ENCODE assay signal across 13 cellular contexts in genomic region chr11:64713781-64714363, GRCh38. TPM values are rescaled to one million over a fixed set of nuclear protein-coding genes. Genes with fewer than 3 reads are reported as not detected.
A peak's percentile ranks its signal among the peaks of the same experiment; 100 is the strongest.
DNase-seq lines count a peak whose midpoint lies in the region; ATAC-seq, FAIRE-seq and TF ChIP-seq lines count a peak whose summit lies in the region.
"Had no signal": no experiment of that assay in that cellular context is flagged by ENCODE, and none has a peak within 500 bp of the region (broad histone marks: within the 10 kb centered on the region; RNA-seq: fewer than 3 reads in every experiment).

No MANE protein-coding gene starts in this region.

- H2BK120ac ChIP-seq in H9 (ENCODE audit: low read depth, low read length, poor library complexity, severe bottlenecking) (no peak overlapping the region), H1 (replicated peaks; ENCODE audit: low read depth, low read length) (no peak overlapping the region)

- H3K14ac ChIP-seq in H9 (ENCODE audit: insufficient read depth, low read length) (no peak overlapping the region), H1 (ENCODE audit: insufficient read length) (no peak overlapping the region)

- no peak overlapping the region for H3K56ac ChIP-seq in H9 (ENCODE audit: insufficient read length, low read depth, low read length)
- H3K56ac ChIP-seq in H1 (replicated peaks; ENCODE audit: insufficient read length, low read depth, low read length), result no peak overlapping the region

- ATAC-seq in CD4-positive, alpha-beta T cell (ENCODE audit: poor library complexity), result no peak
- ATAC-seq in GM19324 (IDR thresholded peaks at IDR 0.05; ENCODE audit: low FRiP score, unreplicated experiment), result no peak
- ATAC-seq: Panc1 had no signal

- peak overlapping the region; percentile 20 to 55 (median 26); a peak in 6 of 8 replicates for H3K4me3 ChIP-seq in H1 (ENCODE audit: extremely low read depth in 1 of 4, insufficient read depth in 2 of 4, low read depth in 3 of 4, low read length in 4 of 4)
- peak overlapping the region; percentile 64 for H3K4me3 ChIP-seq in neural cell (ENCODE audit: low read length)

- TF ChIP-seq POLR2A in H1 (IDR thresholded peaks at IDR 0.05; ENCODE audit: control extremely low read depth in 1 of 2, low read depth in 2 of 2, low read length in 2 of 2), result no peak

- H2BK5ac ChIP-seq in H9 (ENCODE audit: insufficient read length, low read length) (no peak overlapping the region), H1 (ENCODE audit: low read depth, low read length) (no peak overlapping the region)

- peaks cover 6% of the 10 kb centered on the region for H3K23me2 ChIP-seq in H9 (ENCODE audit: insufficient read length, low read depth, low read length, poor library complexity, severe bottlenecking)
- H3K23me2 ChIP-seq in H1 (ENCODE audit: low read depth, low read length), result peaks cover 12% of the 10 kb centered on the region; the same call in 1 of the 2 replicates

- H2BK15ac ChIP-seq in H9 (ENCODE audit: low read depth, low read length) (no peak overlapping the region), H1 (ENCODE audit: low read length) (no peak overlapping the region)

- H3T11ph ChIP-seq in H9 (ENCODE audit: low read length), result no peak overlapping the region

- peaks cover 0 to 3% (median 0%) of the 10 kb centered on the region in 4 experiments; a peak in 1 of 8 replicates for H3K36me3 ChIP-seq in H1 (ENCODE audit: control insufficient read depth in 2 of 4, insufficient read depth in 4 of 4, low read length in 3 of 4)
- no peaks in the 10 kb centered on the region for H3K36me3 ChIP-seq in neural cell (ENCODE audit: insufficient read depth, low read length)

- H2BK20ac ChIP-seq in H9 (ENCODE audit: low read depth, low read length, poor library complexity, severe bottlenecking) (no peak overlapping the region), H1 (ENCODE audit: low read length) (no peak overlapping the region)

- no peak; a peak in 1 of 4 replicates for TF ChIP-seq RAD21 in H1 (IDR thresholded peaks at IDR 0.05 in 1 of 2, conservative IDR thresholded peaks at IDR 0.05 in 1 of 2; ENCODE audit: low read depth in 2 of 2, low read length in 2 of 2)
- TF ChIP-seq RAD21 in neural cell (conservative IDR thresholded peaks at IDR 0.05), result no peak

- FAIRE-seq in H1 (lab: Jason Lieb, UNC), result no peak
- FAIRE-seq: D721Med had no signal

- peak overlapping the region; percentile 54 for H3K4me3 Mint-ChIP-seq in CD4-positive, alpha-beta T cell
- peak overlapping the region; percentile 50 to 79 for H3K4me3 Mint-ChIP-seq in H9
- H3K4me3 Mint-ChIP-seq: activated naive CD8-positive, alpha-beta T cell treated with anti-CD3 and anti-CD28 coated beads for 36 hours; T-helper 1 cell treated with Interleukin-12 subunit alpha and Interleukin-12 subunit beta and Interleukin-4 antibody, amounts not matched to agents 30 μg/mL and 1 μg/mL, for 36 hours had no signal

- H3K27ac ChIP-seq in CD4-positive, alpha-beta T cell (ENCODE audit: low read depth, low read length), result no peak overlapping the region
- no peak overlapping the region for H3K27ac ChIP-seq in H9 (ENCODE audit: insufficient read length, low read depth, low read length)
- H3K27ac ChIP-seq in H1 (ENCODE audit: low read depth, low read length), result no peak overlapping the region
- peak overlapping the region; percentile 88 for H3K27ac ChIP-seq in neural cell (ENCODE audit: low read length)
- H3K27ac ChIP-seq: testis had no signal

- CTCF ChIA-PET in CD4-positive, alpha-beta T cell (lab: Charles Lee), result interaction anchor here (1.8 kb wide), 1 partner anchor 10 kb away, joined by 4 read pairs; no protein-coding TSS in a partner anchor
- CTCF ChIA-PET in H1 (lab: Charles Lee; ENCODE audit: partially characterized antibody), result interaction anchor here (0.9 to 3.0 kb wide), 5 partner anchors 10 to 62 kb away, joined by 3 to 18 read pairs (median 3); no protein-coding TSS in a partner anchor

- H3K9me3 ChIP-seq in CD4-positive, alpha-beta T cell (ENCODE audit: control insufficient read depth, low read length), result no peaks in the 10 kb centered on the region
- H3K9me3 ChIP-seq in H9 (ENCODE audit: control insufficient read depth, low read depth, low read length) (no peaks in the 10 kb centered on the region), H1 (ENCODE audit: insufficient read depth in 2 of 2, low read depth in 1 of 2, low read length in 1 of 2) (no peaks in the 10 kb centered on the region), neural cell (ENCODE audit: low read length) (no peaks in the 10 kb centered on the region)
- H3K9me3 ChIP-seq: testis had no signal

- no peak overlapping the region for H4K91ac ChIP-seq in H9 (ENCODE audit: insufficient read length, low read depth, low read length)
- H4K91ac ChIP-seq in H1 (replicated peaks; ENCODE audit: insufficient read length, low read length), result no peak overlapping the region

- WGBS in H9 (ENCODE audit: extremely low coverage, insufficient read length, low lambda C conversion rate), result no CpG with 5 or more reads among the region's 39 CpGs
- WGBS in H1 (ENCODE audit: extremely low coverage in 1 of 2, insufficient coverage in 1 of 2, insufficient read length in 1 of 2, insufficient replicate concordance in 2 of 2, low coverage in 1 of 2, low lambda C conversion rate in 2 of 2, missing lambda C conversion rate in 1 of 2), 2 experiments, result 18% methylated on average over 13 of the region's 39 CpGs; no CpG with 5 or more reads in 1 of the 2 experiments

- H4K5ac ChIP-seq in H9 (ENCODE audit: insufficient read length, low read depth, low read length) (no peak overlapping the region), H1 (ENCODE audit: insufficient read length, low read depth, low read length) (no peak overlapping the region)

- no peaks in the 10 kb centered on the region for H3K79me1 ChIP-seq in H9 (ENCODE audit: insufficient read depth, low read depth, low read length, poor library complexity, severe bottlenecking)
- no peaks in the 10 kb centered on the region; the same call in 1 of the 2 replicates for H3K79me1 ChIP-seq in H1 (ENCODE audit: low read depth, low read length)

- H3K9me3 Mint-ChIP-seq in CD4-positive, alpha-beta T cell, result no peaks in the 10 kb centered on the region
- no peaks in the 10 kb centered on the region; a peak in 2 of 5 replicates for H3K9me3 Mint-ChIP-seq in H9
- H3K9me3 Mint-ChIP-seq: activated naive CD8-positive, alpha-beta T cell treated with anti-CD3 and anti-CD28 coated beads for 36 hours; T-helper 1 cell treated with Interleukin-12 subunit alpha and Interleukin-12 subunit beta and Interleukin-4 antibody, amounts not matched to agents 30 μg/mL and 1 μg/mL, for 36 hours had no signal

- peaks cover 73% of the 10 kb centered on the region for H3K27me3 ChIP-seq in CD4-positive, alpha-beta T cell (ENCODE audit: control insufficient read depth, insufficient read depth, low read length)
- H3K27me3 ChIP-seq in H9 (ENCODE audit: insufficient read depth, low read length) (peaks cover 9% of the 10 kb centered on the region; the same call in 1 of the 2 replicates), H1 (replicated peaks in 1 of 4; ENCODE audit: control insufficient read depth in 3 of 4, extremely low read depth in 1 of 4, insufficient read depth in 3 of 4, low read length in 3 of 4) (peaks cover 12 to 49% (median 33%) of the 10 kb centered on the region in 4 experiments), neural cell (ENCODE audit: insufficient read depth, low read depth, low read length) (no peaks in the 10 kb centered on the region)
- H3K27me3 ChIP-seq: testis had no signal

- H3K36me3 Mint-ChIP-seq in CD4-positive, alpha-beta T cell (ENCODE audit: low read depth), result no peaks in the 10 kb centered on the region
- H3K36me3 Mint-ChIP-seq in H9 (ENCODE audit: insufficient read depth in 1 of 3, low read depth in 3 of 3), result no peaks in the 10 kb centered on the region
- H3K36me3 Mint-ChIP-seq: activated naive CD8-positive, alpha-beta T cell treated with anti-CD3 and anti-CD28 coated beads for 36 hours had no signal

- H3K18ac ChIP-seq in H9 (ENCODE audit: insufficient read length, low read depth, low read length) (no peak overlapping the region), H1 (ENCODE audit: extremely low read depth, low read length) (0 out of 2 replicates have a peak overlapping the region, but pooled peaks have one; percentile 14)

- H3K9ac ChIP-seq in H9 (ENCODE audit: extremely low read depth, insufficient read length, low read length) (no peak overlapping the region), H1 (replicated peaks in 1 of 4; ENCODE audit: extremely low read depth in 1 of 4, low read depth in 3 of 4, low read length in 3 of 4) (no peak overlapping the region), neural cell (ENCODE audit: low read length) (peak overlapping the region; percentile 64)

- peak in 1 of 2 experiments; percentile 56; a peak in 1 of 3 replicates for TF ChIP-seq EP300 in H1 (IDR thresholded peaks at IDR 0.05; ENCODE audit: borderline replicate concordance in 1 of 2, low read depth in 2 of 2, low read length in 2 of 2)
- TF ChIP-seq EP300 in neural cell (conservative IDR thresholded peaks at IDR 0.05; ENCODE audit: poor library complexity, severe bottlenecking), result no peak

- intact Hi-C loops in CD4-positive, alpha-beta T cell (cut with DNase I, micrococcal nuclease), result no loop called here

- no peak overlapping the region for H3K4me2 ChIP-seq in H9 (ENCODE audit: insufficient read depth, insufficient read length, low read length)
- peak overlapping the region; percentile 66 to 80 for H3K4me2 ChIP-seq in H1 (ENCODE audit: insufficient read depth in 1 of 2, low read depth in 2 of 2, low read length in 2 of 2)
- H3K4me2 ChIP-seq in neural cell (ENCODE audit: low read length), result peak overlapping the region; percentile 36

- H3K4ac ChIP-seq in H9 (ENCODE audit: low read depth, low read length) (no peak overlapping the region), H1 (replicated peaks; ENCODE audit: insufficient read length, low read depth, low read length) (no peak overlapping the region)

- DNase-seq in CD4-positive, alpha-beta T cell, result no peak
- DNase-seq in H9, result peak; percentile 69
- peak in 1 of 2 experiments; percentile 72 for DNase-seq in H1 (ENCODE audit: low read depth in 1 of 2, low spot score in 2 of 2)
- no peak for DNase-seq in stimulated activated CD4-positive, alpha-beta T cell treated with anti-CD3 and anti-CD28 coated beads, Interleukin-15, amount 100 ng/mL, for 24 hours
- DNase-seq in NCI-H2196 (lab: John Stamatoyannopoulos, UW; ENCODE audit: unreplicated experiment), result no peak
- no peak for DNase-seq in epidermal melanocyte (ENCODE audit: insufficient read length, low spot score)
- DNase-seq: activated naive CD8-positive, alpha-beta T cell treated with anti-CD3 and anti-CD28 coated beads for 36 hours had no signal

- H2AFZ ChIP-seq in H9 (ENCODE audit: low read length) (no peak overlapping the region), H1 (ENCODE audit: low read length) (no peak overlapping the region), neural cell (ENCODE audit: low read depth, low read length) (no peak overlapping the region)

- H3K27ac Mint-ChIP-seq in CD4-positive, alpha-beta T cell, result no peak overlapping the region
- no peak overlapping the region for H3K27ac Mint-ChIP-seq in H9
- H3K27ac Mint-ChIP-seq: activated naive CD8-positive, alpha-beta T cell treated with anti-CD3 and anti-CD28 coated beads for 36 hours; T-helper 1 cell treated with Interleukin-12 subunit alpha and Interleukin-12 subunit beta and Interleukin-4 antibody, amounts not matched to agents 30 μg/mL and 1 μg/mL, for 36 hours had no signal

- peaks cover 86% of the 10 kb centered on the region for H3K27me3 Mint-ChIP-seq in CD4-positive, alpha-beta T cell
- peaks cover 91% of the 10 kb centered on the region for H3K27me3 Mint-ChIP-seq in H9 (ENCODE audit: low read depth)

- H3K4me1 ChIP-seq in H9 (ENCODE audit: insufficient read depth, low read length) (peaks cover 11% of the 10 kb centered on the region; the same call in 1 of the 2 replicates), H1 (replicated peaks in 1 of 4; ENCODE audit: control insufficient read depth in 3 of 4, insufficient read depth in 4 of 4, low read length in 3 of 4) (peaks cover 12 to 28% (median 20%) of the 10 kb centered on the region in 4 experiments)
- H3K4me1 ChIP-seq: testis had no signal

- H4K8ac ChIP-seq in H9 (replicated peaks; ENCODE audit: insufficient read length, low read depth, low read length) (no peak overlapping the region), H1 (ENCODE audit: extremely low read depth, insufficient read depth, low read length) (peak overlapping the region; percentile 0; the same call in 1 of the 2 replicates)

- no peaks in the 10 kb centered on the region for H3K9me2 ChIP-seq in neural cell (ENCODE audit: insufficient read depth, low read length)

- TF ChIP-seq CTCF in CD4-positive, alpha-beta T cell (IDR thresholded peaks at IDR 0.05), result no peak
- TF ChIP-seq CTCF in H9 (conservative IDR thresholded peaks at IDR 0.05) (no peak), H1 (IDR thresholded peaks at IDR 0.05; ENCODE audit: control extremely low read depth in 1 of 3, insufficient read depth in 1 of 3, low read depth in 1 of 3, low read length in 3 of 3) (no peak), neural cell (IDR thresholded peaks at IDR 0.05; ENCODE audit: poor library complexity, severe bottlenecking) (no peak)

- peaks cover 14% of the 10 kb centered on the region for H3K4me1 Mint-ChIP-seq in CD4-positive, alpha-beta T cell (ENCODE audit: low read depth)
- H3K4me1 Mint-ChIP-seq in H9, result peaks cover 20 to 63% of the 10 kb centered on the region in 2 experiments

- H3K79me2 ChIP-seq in H9 (ENCODE audit: insufficient read depth, low read length) (no peaks in the 10 kb centered on the region), H1 (ENCODE audit: control insufficient read depth in 1 of 2, insufficient read depth in 2 of 2, low read length in 2 of 2) (no peaks in the 10 kb centered on the region), neural cell (replicated peaks; ENCODE audit: insufficient read depth, low read length) (peaks cover 56% of the 10 kb centered on the region)

- H2BK12ac ChIP-seq in H9 (ENCODE audit: insufficient read length, low read depth, low read length) (no peak overlapping the region), H1 (ENCODE audit: low read depth, low read length) (no peak overlapping the region)

- H4K20me1 ChIP-seq in H9 (ENCODE audit: control insufficient read depth, insufficient read depth, insufficient read length), result no peaks in the 10 kb centered on the region
- H4K20me1 ChIP-seq in H1 (replicated peaks in 1 of 2; ENCODE audit: control insufficient read depth in 1 of 2, insufficient read depth in 2 of 2, low read length in 2 of 2), result peaks cover 2 to 4% of the 10 kb centered on the region in 2 experiments
- peaks cover 50% of the 10 kb centered on the region for H4K20me1 ChIP-seq in neural cell (ENCODE audit: insufficient read depth)

- no peak overlapping the region for H3K23ac ChIP-seq in H9 (ENCODE audit: insufficient read length, low read depth, low read length)
- H3K23ac ChIP-seq in H1 (ENCODE audit: insufficient read length), result no peak overlapping the region

- no peaks in the 10 kb centered on the region for H3F3A ChIP-seq in neural cell (ENCODE audit: insufficient read depth, low read length, poor library complexity, severe bottlenecking)

- POLR2A ChIA-PET in CD4-positive, alpha-beta T cell (lab: Charles Lee), result no interaction called here
- POLR2A ChIA-PET in H1 (lab: Charles Lee; ENCODE audit: partially characterized antibody), result interaction anchor here (0.7 to 1.7 kb wide), 4 partner anchors 9 to 46 kb away, joined by 3 to 4 read pairs (median 4); partner anchors contain the start of genes NRXN2 and PYGM

- no peak overlapping the region for H2AK5ac ChIP-seq in H9 (ENCODE audit: insufficient read length, low read length)
- no peak overlapping the region for H2AK5ac ChIP-seq in H1 (ENCODE audit: low read depth, low read length)

RNA-seq across cellular contexts. Expression of gene NRXN2, which starts 9.1 kb away (rescaled TPM):
- under 1 TPM; 0.05 to 0.31 TPM for total RNA-seq in CD4-positive, alpha-beta T cell
- total RNA-seq in H9 (2021), result 3.9 and 4.8 TPM in 2 replicates
- 11.4 and 11.5 TPM in 2 replicates for total RNA-seq in H1 (2021; fragmentation: NEBNext Ultra II Directional; extraction: Animal tissue kit (Norgen Biotek cat#: 25700))
- polyA plus RNA-seq in H1 (2011; rRNA removed) (1.3 and 5.7 TPM in 2 replicates), neural cell (68.0 and 99.8 TPM in 2 replicates)
- 2.4 TPM for polyA plus RNA-seq in H1 (2011; cell fraction: cytosol; rRNA removed)
- 7.0 TPM for polyA plus RNA-seq in H1 (2011; cell fraction: nucleus; rRNA removed)
- 6.8 to 12.4 TPM (median 9.6 TPM) in 4 replicates for polyA plus RNA-seq in H1 (2012, experiment 1 of 2)
- polyA plus RNA-seq in H1 (2012, experiment 2 of 2), result 4.9 TPM
- 11.2 TPM for polyA plus RNA-seq in H1 (2013, experiment 1 of 2)
- 12.9 TPM for polyA plus RNA-seq in H1 (2013, experiment 2 of 2)
- polyA minus RNA-seq in H1 (2011; rRNA and poly(A)+ RNA removed), result 10.7 and 12.0 TPM in 2 replicates
- polyA minus RNA-seq in H1 (2011; cell fraction: cytosol; rRNA and poly(A)+ RNA removed), result 8.7 TPM
- 10.3 TPM for polyA minus RNA-seq in H1 (2011; cell fraction: nucleus; rRNA and poly(A)+ RNA removed)
- 279 and 325 TPM in 2 replicates for polyA minus RNA-seq in neural cell

RNA-seq across cellular contexts. Expression of gene RASGRP2, which starts 30.1 kb away (rescaled TPM):
- 100 to 1,000 TPM; 668 to 672 TPM for total RNA-seq in CD4-positive, alpha-beta T cell
- 24.0 and 26.9 TPM in 2 replicates for total RNA-seq in H9 (2021)
- total RNA-seq in H1 (2021; fragmentation: NEBNext Ultra II Directional; extraction: Animal tissue kit (Norgen Biotek cat#: 25700)), result 37.9 and 40.6 TPM in 2 replicates
- polyA plus RNA-seq in H1 (2011; rRNA removed), result 45.7 and 50.4 TPM in 2 replicates
- polyA plus RNA-seq in H1 (2011; cell fraction: cytosol; rRNA removed), result 41.1 TPM
- polyA plus RNA-seq in H1 (2011; cell fraction: nucleus; rRNA removed), result 127 TPM
- 30.1 to 58.0 TPM (median 54.6 TPM) in 4 replicates for polyA plus RNA-seq in H1 (2012, experiment 1 of 2)
- 31.1 TPM for polyA plus RNA-seq in H1 (2012, experiment 2 of 2)
- polyA plus RNA-seq in H1 (2013, experiment 1 of 2), result 33.0 TPM
- polyA plus RNA-seq in H1 (2013, experiment 2 of 2), result 34.6 TPM
- polyA minus RNA-seq in H1 (2011; rRNA and poly(A)+ RNA removed), result 14.8 and 18.9 TPM in 2 replicates
- 12.3 TPM for polyA minus RNA-seq in H1 (2011; cell fraction: cytosol; rRNA and poly(A)+ RNA removed)
- 24.8 TPM for polyA minus RNA-seq in H1 (2011; cell fraction: nucleus; rRNA and poly(A)+ RNA removed)
- polyA plus RNA-seq in neural cell, result 4.5 and 13.9 TPM in 2 replicates
- 2.9 and 4.4 TPM in 2 replicates for polyA minus RNA-seq in neural cell

RNA-seq across cellular contexts. Expression of gene PYGM, which starts 45.9 kb away (rescaled TPM):
- 1 to 10 TPM; 5.0 to 6.0 TPM for total RNA-seq in CD4-positive, alpha-beta T cell
- total RNA-seq in H9 (2021), result 3.6 TPM in 2 replicates
- 9.6 and 9.7 TPM in 2 replicates for total RNA-seq in H1 (2021; fragmentation: NEBNext Ultra II Directional; extraction: Animal tissue kit (Norgen Biotek cat#: 25700))
- polyA plus RNA-seq in H1 (2011; rRNA removed) (10.0 and 15.2 TPM in 2 replicates), neural cell (0.14 and 0.43 TPM in 2 replicates)
- 10.4 TPM for polyA plus RNA-seq in H1 (2011; cell fraction: cytosol; rRNA removed)
- polyA plus RNA-seq in H1 (2011; cell fraction: nucleus; rRNA removed), result 20.9 TPM
- 9.2 to 15.4 TPM (median 13.0 TPM) in 4 replicates for polyA plus RNA-seq in H1 (2012, experiment 1 of 2)
- 11.5 TPM for polyA plus RNA-seq in H1 (2012, experiment 2 of 2)
- 6.9 TPM for polyA plus RNA-seq in H1 (2013, experiment 1 of 2)
- 6.3 TPM for polyA plus RNA-seq in H1 (2013, experiment 2 of 2)
- polyA minus RNA-seq in H1 (2011; rRNA and poly(A)+ RNA removed), result 13.2 and 16.4 TPM in 2 replicates
- polyA minus RNA-seq in H1 (2011; cell fraction: cytosol; rRNA and poly(A)+ RNA removed), result 12.3 TPM
- 5.4 TPM for polyA minus RNA-seq in H1 (2011; cell fraction: nucleus; rRNA and poly(A)+ RNA removed)
- 0.58 TPM in 1 of 2 replicates, not detected in the other for polyA minus RNA-seq in neural cell

Comparison
In these comparisons a context has a peak if more than half of its experiments do, and no peak if none do; other contexts are left out.
1. RNA of gene RASGRP2, which starts 30.1 kb away (total RNA-seq): 668 to 672 TPM in CD4-positive, alpha-beta T cell; 37.9 to 40.6 TPM in H1 and 24.0 to 26.9 TPM in H9; every median in the first group is over 10 times any median in the second.